Comparison of ENCODE assay signal across 1 cellular context in genomic region chr2:74199275-74199701, GRCh38.
A peak's percentile ranks its signal among the peaks of the same experiment; 100 is the strongest.
TF ChIP-seq lines count a peak whose summit lies in the region.

No MANE protein-coding gene starts in this region.

TF ChIP-seq in GM12878, 131 proteins besides CTCF, POLR2A, EP300 and RAD21:
- TF ChIP-seq SIN3A (IDR thresholded peaks at IDR 0.05; ENCODE audit: low read depth, low read length) (peak; percentile 57; the same call in 1 of the 2 replicates), IKZF1 (conservative IDR thresholded peaks at IDR 0.05) (no peak), ZNF592 (IDR thresholded peaks at IDR 0.05) (no peak), NBN (IDR thresholded peaks at IDR 0.05) (0 out of 2 replicates have a peak, but pooled peaks have one; percentile 5), PML (IDR thresholded peaks at IDR 0.05; ENCODE audit: low read length) (0 out of 2 replicates have a peak, but pooled peaks have one; percentile 13), LARP7 (IDR thresholded peaks at IDR 0.05) (peak; percentile 49; the same call in 1 of the 2 replicates), MYB (IDR thresholded peaks at IDR 0.05; ENCODE audit: borderline replicate concordance, low read depth, low read length) (no peak), NKRF (conservative IDR thresholded peaks at IDR 0.05) (no peak; the same call in 1 of the 2 replicates), MAX (IDR thresholded peaks at IDR 0.05; ENCODE audit: low read depth, low read length) (0 out of 2 replicates have a peak, but pooled peaks have one; percentile 16), TCF12 (IDR thresholded peaks at IDR 0.05; ENCODE audit: low read depth, low read length) (no peak)
- TF ChIP-seq, protein P1, sequence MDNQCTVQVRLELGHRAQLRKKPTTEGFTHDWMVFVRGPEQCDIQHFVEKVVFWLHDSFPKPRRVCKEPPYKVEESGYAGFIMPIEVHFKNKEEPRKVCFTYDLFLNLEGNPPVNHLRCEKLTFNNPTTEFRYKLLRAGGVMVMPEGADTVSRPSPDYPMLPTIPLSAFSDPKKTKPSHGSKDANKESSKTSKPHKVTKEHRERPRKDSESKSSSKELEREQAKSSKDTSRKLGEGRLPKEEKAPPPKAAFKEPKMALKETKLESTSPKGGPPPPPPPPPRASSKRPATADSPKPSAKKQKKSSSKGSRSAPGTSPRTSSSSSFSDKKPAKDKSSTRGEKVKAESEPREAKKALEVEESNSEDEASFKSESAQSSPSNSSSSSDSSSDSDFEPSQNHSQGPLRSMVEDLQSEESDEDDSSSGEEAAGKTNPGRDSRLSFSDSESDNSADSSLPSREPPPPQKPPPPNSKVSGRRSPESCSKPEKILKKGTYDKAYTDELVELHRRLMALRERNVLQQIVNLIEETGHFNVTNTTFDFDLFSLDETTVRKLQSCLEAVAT (IDR thresholded peaks at IDR 0.05): peak; percentile 50; the same call in 1 of the 2 replicates
- TF ChIP-seq, protein P2, sequence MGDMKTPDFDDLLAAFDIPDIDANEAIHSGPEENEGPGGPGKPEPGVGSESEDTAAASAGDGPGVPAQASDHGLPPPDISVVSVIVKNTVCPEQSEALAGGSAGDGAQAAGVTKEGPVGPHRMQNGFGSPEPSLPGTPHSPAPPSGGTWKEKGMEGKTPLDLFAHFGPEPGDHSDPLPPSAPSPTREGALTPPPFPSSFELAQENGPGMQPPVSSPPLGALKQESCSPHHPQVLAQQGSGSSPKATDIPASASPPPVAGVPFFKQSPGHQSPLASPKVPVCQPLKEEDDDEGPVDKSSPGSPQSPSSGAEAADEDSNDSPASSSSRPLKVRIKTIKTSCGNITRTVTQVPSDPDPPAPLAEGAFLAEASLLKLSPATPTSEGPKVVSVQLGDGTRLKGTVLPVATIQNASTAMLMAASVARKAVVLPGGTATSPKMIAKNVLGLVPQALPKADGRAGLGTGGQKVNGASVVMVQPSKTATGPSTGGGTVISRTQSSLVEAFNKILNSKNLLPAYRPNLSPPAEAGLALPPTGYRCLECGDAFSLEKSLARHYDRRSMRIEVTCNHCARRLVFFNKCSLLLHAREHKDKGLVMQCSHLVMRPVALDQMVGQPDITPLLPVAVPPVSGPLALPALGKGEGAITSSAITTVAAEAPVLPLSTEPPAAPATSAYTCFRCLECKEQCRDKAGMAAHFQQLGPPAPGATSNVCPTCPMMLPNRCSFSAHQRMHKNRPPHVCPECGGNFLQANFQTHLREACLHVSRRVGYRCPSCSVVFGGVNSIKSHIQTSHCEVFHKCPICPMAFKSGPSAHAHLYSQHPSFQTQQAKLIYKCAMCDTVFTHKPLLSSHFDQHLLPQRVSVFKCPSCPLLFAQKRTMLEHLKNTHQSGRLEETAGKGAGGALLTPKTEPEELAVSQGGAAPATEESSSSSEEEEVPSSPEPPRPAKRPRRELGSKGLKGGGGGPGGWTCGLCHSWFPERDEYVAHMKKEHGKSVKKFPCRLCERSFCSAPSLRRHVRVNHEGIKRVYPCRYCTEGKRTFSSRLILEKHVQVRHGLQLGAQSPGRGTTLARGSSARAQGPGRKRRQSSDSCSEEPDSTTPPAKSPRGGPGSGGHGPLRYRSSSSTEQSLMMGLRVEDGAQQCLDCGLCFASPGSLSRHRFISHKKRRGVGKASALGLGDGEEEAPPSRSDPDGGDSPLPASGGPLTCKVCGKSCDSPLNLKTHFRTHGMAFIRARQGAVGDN (IDR thresholded peaks at IDR 0.05): 0 out of 2 replicates have a peak, but pooled peaks have one; percentile 5
